ENCODE assay signal across 1 cellular context in the genomic region with DNA sequence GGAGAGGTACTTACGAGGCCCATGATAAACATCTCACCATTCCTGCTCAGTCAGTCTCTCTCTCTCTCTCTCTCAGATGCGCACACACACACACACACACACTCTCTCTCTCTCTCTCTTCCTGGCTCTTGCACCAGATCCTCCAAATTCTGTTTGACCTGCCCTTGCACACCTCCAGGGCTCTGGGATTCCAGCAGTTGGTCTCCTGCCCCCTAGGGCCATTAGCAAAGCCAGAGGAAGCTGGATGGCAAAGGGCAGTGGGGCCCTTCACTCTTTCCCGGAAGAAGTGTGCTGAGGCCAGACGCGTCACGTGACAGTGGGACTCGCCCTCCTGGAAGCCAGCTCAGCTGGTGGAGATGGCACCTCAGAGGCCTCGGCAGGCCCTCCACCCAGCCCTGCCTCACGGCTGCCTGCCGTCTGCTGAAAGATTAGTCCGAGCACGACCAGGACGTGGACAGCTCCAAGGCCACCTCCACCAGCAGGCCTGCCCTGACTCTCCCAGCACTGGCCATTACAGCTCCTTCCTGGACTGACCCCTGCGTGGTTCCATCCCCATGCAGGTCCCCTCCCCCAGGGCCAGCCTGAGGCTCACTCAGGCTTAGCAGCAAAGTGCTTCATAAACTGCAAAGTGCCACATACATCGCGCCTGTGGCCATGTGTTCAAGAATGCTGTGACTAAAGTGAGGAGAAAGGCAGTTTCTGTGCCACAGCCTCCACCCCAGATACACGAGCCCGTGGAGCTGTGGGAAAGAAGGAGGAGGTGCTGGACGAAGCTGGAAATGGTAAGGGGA.
TF ChIP-seq lines count a peak whose summit lies in the region.

No MANE protein-coding gene starts in this region.

TF ChIP-seq in HepG2, 621 proteins besides CTCF, POLR2A, EP300 and RAD21 (continued from another document and continues in another):
- TF ChIP-seq, protein P1, sequence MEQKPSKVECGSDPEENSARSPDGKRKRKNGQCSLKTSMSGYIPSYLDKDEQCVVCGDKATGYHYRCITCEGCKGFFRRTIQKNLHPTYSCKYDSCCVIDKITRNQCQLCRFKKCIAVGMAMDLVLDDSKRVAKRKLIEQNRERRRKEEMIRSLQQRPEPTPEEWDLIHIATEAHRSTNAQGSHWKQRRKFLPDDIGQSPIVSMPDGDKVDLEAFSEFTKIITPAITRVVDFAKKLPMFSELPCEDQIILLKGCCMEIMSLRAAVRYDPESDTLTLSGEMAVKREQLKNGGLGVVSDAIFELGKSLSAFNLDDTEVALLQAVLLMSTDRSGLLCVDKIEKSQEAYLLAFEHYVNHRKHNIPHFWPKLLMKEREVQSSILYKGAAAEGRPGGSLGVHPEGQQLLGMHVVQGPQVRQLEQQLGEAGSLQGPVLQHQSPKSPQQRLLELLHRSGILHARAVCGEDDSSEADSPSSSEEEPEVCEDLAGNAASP (CRISPR knock-in tag; IDR thresholded peaks at IDR 0.05; ENCODE audit: borderline replicate concordance): peak; percentile 82
- TF ChIP-seq IRF2 (CRISPR knock-in tag; IDR thresholded peaks at IDR 0.05): peak; percentile 80; the same call in 1 of the 2 replicates
- TF ChIP-seq, protein P2, sequence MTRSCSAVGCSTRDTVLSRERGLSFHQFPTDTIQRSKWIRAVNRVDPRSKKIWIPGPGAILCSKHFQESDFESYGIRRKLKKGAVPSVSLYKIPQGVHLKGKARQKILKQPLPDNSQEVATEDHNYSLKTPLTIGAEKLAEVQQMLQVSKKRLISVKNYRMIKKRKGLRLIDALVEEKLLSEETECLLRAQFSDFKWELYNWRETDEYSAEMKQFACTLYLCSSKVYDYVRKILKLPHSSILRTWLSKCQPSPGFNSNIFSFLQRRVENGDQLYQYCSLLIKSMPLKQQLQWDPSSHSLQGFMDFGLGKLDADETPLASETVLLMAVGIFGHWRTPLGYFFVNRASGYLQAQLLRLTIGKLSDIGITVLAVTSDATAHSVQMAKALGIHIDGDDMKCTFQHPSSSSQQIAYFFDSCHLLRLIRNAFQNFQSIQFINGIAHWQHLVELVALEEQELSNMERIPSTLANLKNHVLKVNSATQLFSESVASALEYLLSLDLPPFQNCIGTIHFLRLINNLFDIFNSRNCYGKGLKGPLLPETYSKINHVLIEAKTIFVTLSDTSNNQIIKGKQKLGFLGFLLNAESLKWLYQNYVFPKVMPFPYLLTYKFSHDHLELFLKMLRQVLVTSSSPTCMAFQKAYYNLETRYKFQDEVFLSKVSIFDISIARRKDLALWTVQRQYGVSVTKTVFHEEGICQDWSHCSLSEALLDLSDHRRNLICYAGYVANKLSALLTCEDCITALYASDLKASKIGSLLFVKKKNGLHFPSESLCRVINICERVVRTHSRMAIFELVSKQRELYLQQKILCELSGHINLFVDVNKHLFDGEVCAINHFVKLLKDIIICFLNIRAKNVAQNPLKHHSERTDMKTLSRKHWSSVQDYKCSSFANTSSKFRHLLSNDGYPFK (CRISPR knock-in tag; IDR thresholded peaks at IDR 0.05; ENCODE audit: borderline replicate concordance): peak; percentile 75; the same call in 1 of the 2 replicates
- no peak for TF ChIP-seq ZNF414 (CRISPR knock-in tag; IDR thresholded peaks at IDR 0.05)
- peak; percentile 77 for TF ChIP-seq ZNF574 (CRISPR knock-in tag; IDR thresholded peaks at IDR 0.05)
- TF ChIP-seq RBAK (CRISPR knock-in tag; IDR thresholded peaks at IDR 0.05): no peak
- TF ChIP-seq ZNF567 (CRISPR knock-in tag; IDR thresholded peaks at IDR 0.05; ENCODE audit: borderline replicate concordance): no peak
- no peak for TF ChIP-seq MAFK (conservative IDR thresholded peaks at IDR 0.05 in 1 of 2, IDR thresholded peaks at IDR 0.05 in 1 of 2; ENCODE audit: low read length in 2 of 2)
- TF ChIP-seq ZNF672 (CRISPR knock-in tag; IDR thresholded peaks at IDR 0.05): no peak
- TF ChIP-seq KDM6A (CRISPR knock-in tag; IDR thresholded peaks at IDR 0.05; ENCODE audit: low read depth): peak; percentile 63; the same call in 1 of the 2 replicates
- TF ChIP-seq ZNF24 (IDR thresholded peaks at IDR 0.05): no peak
- TF ChIP-seq SP1 (IDR thresholded peaks at IDR 0.05): no peak
- TF ChIP-seq SP1 (CRISPR knock-in tag; IDR thresholded peaks at IDR 0.05): peak; percentile 58
- no peak for TF ChIP-seq HMG20B (CRISPR knock-in tag; conservative IDR thresholded peaks at IDR 0.05)
- TF ChIP-seq, protein P3, sequence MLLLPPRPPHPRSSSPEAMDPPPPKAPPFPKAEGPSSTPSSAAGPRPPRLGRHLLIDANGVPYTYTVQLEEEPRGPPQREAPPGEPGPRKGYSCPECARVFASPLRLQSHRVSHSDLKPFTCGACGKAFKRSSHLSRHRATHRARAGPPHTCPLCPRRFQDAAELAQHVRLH (CRISPR knock-in tag; IDR thresholded peaks at IDR 0.05; ENCODE audit: borderline replicate concordance, low read depth): 0 out of 2 replicates have a peak, but pooled peaks have one; percentile 74
- no peak for TF ChIP-seq GRHL1 (CRISPR knock-in tag; conservative IDR thresholded peaks at IDR 0.05)
- TF ChIP-seq ZBTB1 (CRISPR knock-in tag; IDR thresholded peaks at IDR 0.05; ENCODE audit: borderline replicate concordance): no peak
- no peak for TF ChIP-seq ZBTB37 (CRISPR knock-in tag; IDR thresholded peaks at IDR 0.05)
- TF ChIP-seq MED13 (CRISPR knock-in tag; IDR thresholded peaks at IDR 0.05): no peak
- peak; percentile 46 for TF ChIP-seq ASH2L (IDR thresholded peaks at IDR 0.05; ENCODE audit: insufficient read length, low read depth, low read length)
- peak; percentile 86 for TF ChIP-seq MYC (CRISPR knock-in tag; IDR thresholded peaks at IDR 0.05; ENCODE audit: borderline replicate concordance)
- TF ChIP-seq, protein P4, sequence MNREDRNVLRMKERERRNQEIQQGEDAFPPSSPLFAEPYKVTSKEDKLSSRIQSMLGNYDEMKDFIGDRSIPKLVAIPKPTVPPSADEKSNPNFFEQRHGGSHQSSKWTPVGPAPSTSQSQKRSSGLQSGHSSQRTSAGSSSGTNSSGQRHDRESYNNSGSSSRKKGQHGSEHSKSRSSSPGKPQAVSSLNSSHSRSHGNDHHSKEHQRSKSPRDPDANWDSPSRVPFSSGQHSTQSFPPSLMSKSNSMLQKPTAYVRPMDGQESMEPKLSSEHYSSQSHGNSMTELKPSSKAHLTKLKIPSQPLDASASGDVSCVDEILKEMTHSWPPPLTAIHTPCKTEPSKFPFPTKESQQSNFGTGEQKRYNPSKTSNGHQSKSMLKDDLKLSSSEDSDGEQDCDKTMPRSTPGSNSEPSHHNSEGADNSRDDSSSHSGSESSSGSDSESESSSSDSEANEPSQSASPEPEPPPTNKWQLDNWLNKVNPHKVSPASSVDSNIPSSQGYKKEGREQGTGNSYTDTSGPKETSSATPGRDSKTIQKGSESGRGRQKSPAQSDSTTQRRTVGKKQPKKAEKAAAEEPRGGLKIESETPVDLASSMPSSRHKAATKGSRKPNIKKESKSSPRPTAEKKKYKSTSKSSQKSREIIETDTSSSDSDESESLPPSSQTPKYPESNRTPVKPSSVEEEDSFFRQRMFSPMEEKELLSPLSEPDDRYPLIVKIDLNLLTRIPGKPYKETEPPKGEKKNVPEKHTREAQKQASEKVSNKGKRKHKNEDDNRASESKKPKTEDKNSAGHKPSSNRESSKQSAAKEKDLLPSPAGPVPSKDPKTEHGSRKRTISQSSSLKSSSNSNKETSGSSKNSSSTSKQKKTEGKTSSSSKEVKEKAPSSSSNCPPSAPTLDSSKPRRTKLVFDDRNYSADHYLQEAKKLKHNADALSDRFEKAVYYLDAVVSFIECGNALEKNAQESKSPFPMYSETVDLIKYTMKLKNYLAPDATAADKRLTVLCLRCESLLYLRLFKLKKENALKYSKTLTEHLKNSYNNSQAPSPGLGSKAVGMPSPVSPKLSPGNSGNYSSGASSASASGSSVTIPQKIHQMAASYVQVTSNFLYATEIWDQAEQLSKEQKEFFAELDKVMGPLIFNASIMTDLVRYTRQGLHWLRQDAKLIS (CRISPR knock-in tag; IDR thresholded peaks at IDR 0.05): 0 out of 2 replicates have a peak, but pooled peaks have one; percentile 2
- no peak for TF ChIP-seq FOXP4 (CRISPR knock-in tag; IDR thresholded peaks at IDR 0.05)
- TF ChIP-seq ZSCAN21 (CRISPR knock-in tag; IDR thresholded peaks at IDR 0.05; ENCODE audit: borderline replicate concordance): peak; percentile 73; the same call in 1 of the 2 replicates
- TF ChIP-seq RNF2 (conservative IDR thresholded peaks at IDR 0.05; ENCODE audit: low read depth): no peak; the same call in 1 of the 2 replicates
- no peak for TF ChIP-seq ZNF619 (CRISPR knock-in tag; IDR thresholded peaks at IDR 0.05)
- peak; percentile 83 for TF ChIP-seq BORCS8-MEF2B (CRISPR knock-in tag; IDR thresholded peaks at IDR 0.05)
- peak; percentile 88 for TF ChIP-seq ZNF335 (CRISPR knock-in tag; IDR thresholded peaks at IDR 0.05)
- TF ChIP-seq ZMYM4 (CRISPR knock-in tag; IDR thresholded peaks at IDR 0.05): peak; percentile 56; the same call in 1 of the 2 replicates
- no peak for TF ChIP-seq ZFP62 (CRISPR knock-in tag; IDR thresholded peaks at IDR 0.05)
- TF ChIP-seq NFE2 (CRISPR knock-in tag; IDR thresholded peaks at IDR 0.05): no peak
